In genomic region chr4:7190668-7191545, GRCh38 we compare ENCODE assay signal across 15 cellular contexts. TPM values are rescaled to one million over a fixed set of nuclear protein-coding genes. Genes with fewer than 3 reads are reported as not detected.
"Had no signal": no experiment of that assay in that cellular context is flagged by ENCODE, and none has a peak within 500 bp of the region (broad histone marks: within the 10 kb centered on the region; RNA-seq: fewer than 3 reads in every experiment).

No MANE protein-coding gene starts in this region.

- H3K9me3 Mint-ChIP-seq: activated T-cell treated with anti-CD3 and anti-CD28 coated beads, Interleukin-2, amount 50 U/mL, for 4 hours; effector memory CD8-positive, alpha-beta T cell had no signal

- H3K9me3 ChIP-seq: mucosa of descending colon, tibial nerve had no signal

- H3K4me3 Mint-ChIP-seq: activated T-cell treated with anti-CD3 and anti-CD28 coated beads, Interleukin-2, amount 50 U/mL, for 4 hours had no signal

- DNase-seq: activated CD4-positive, alpha-beta T cell treated with anti-CD3 and anti-CD28 coated beads, Interleukin-2, amount 50 U/mL, for 4 hours; activated CD4-positive, CD25-positive, alpha-beta regulatory T cell; activated naive CD4-positive, alpha-beta T cell; activated T-cell treated with anti-CD3 and anti-CD28 coated beads, Interleukin-2, amount 50 U/mL, for 4 hours; caudate nucleus; effector memory CD8-positive, alpha-beta T cell; erythroblast; hippocampal formation; naive thymus-derived CD8-positive, alpha-beta T cell; Right ventricle myocardium superior; T-helper 2 cell had no signal

- H3K4me3 ChIP-seq: lung, mucosa of descending colon, tibial nerve had no signal

- FAIRE-seq: TTC549 had no signal

- H3K36me3 ChIP-seq: tibial nerve had no signal

- ATAC-seq: activated T-cell treated with anti-CD3 and anti-CD28 coated beads, Interleukin-2, amount 50 U/mL, for 4 hours; effector memory CD8-positive, alpha-beta T cell; mucosa of descending colon; naive thymus-derived CD8-positive, alpha-beta T cell had no signal

- H3K27ac Mint-ChIP-seq: effector memory CD8-positive, alpha-beta T cell had no signal

RNA-seq across cellular contexts. Expression of gene SORCS2, which starts 1.4 kb away (rescaled TPM):
- total RNA-seq: naive thymus-derived CD8-positive, alpha-beta T cell had no signal
- polyA plus RNA-seq: naive thymus-derived CD8-positive, alpha-beta T cell had no signal
